ENCODE assay signal across 7 cellular contexts in genomic region chrX:56768120-56768660, GRCh38. TPM values are rescaled to one million over a fixed set of nuclear protein-coding genes. Genes with fewer than 3 reads are reported as not detected.
A peak's percentile ranks its signal among the peaks of the same experiment; 100 is the strongest.
DNase-seq lines count a peak whose midpoint lies in the region; ATAC-seq, FAIRE-seq and TF ChIP-seq lines count a peak whose summit lies in the region.
"Not testable (repeated sequence)": the region's sequence is repeated elsewhere in the genome, so short reads cannot be mapped to it uniquely, and the experiment has no call there.

No MANE protein-coding gene starts in this region.

- peak; percentile 25 for ATAC-seq in GM18861 (IDR thresholded peaks at IDR 0.05; ENCODE audit: unreplicated experiment)
- ATAC-seq in GM19395 (IDR thresholded peaks at IDR 0.05; ENCODE audit: unreplicated experiment), result peak; percentile 19
- ATAC-seq in GM21723 (IDR thresholded peaks at IDR 0.05; ENCODE audit: unreplicated experiment), result peak; percentile 29
- ATAC-seq in HG02885 (IDR thresholded peaks at IDR 0.05; ENCODE audit: poor library complexity, unreplicated experiment), result peak; percentile 28
- peak; percentile 35 for ATAC-seq in HG03354 (IDR thresholded peaks at IDR 0.05; ENCODE audit: poor library complexity, severe bottlenecking, unreplicated experiment)
- ATAC-seq in mucosa of descending colon, result peak; percentile 75

- H3K4me1 ChIP-seq in mucosa of descending colon (ENCODE audit: low read depth), result not testable (repeated sequence)

- DNase-seq in frontal cortex (ENCODE audit: low spot score in 2 of 2); mucosa of descending colon: not testable (repeated sequence)

- not testable (repeated sequence) for H3K9me3 ChIP-seq in mucosa of descending colon

- H3K36me3 ChIP-seq in mucosa of descending colon (ENCODE audit: low read depth), result not testable (repeated sequence)

- peak; percentile 79 for FAIRE-seq in frontal cortex (lab: Jason Lieb, UNC)

- H3K4me3 ChIP-seq in mucosa of descending colon, result not testable (repeated sequence)

- TF ChIP-seq CTCF in mucosa of descending colon (IDR thresholded peaks at IDR 0.05), result not testable (repeated sequence)

- intact Hi-C loops in mucosa of descending colon (cut with DNase I, micrococcal nuclease), result not testable (repeated sequence)

RNA-seq across cellular contexts. Expression of gene NBDY, which starts 39.1 kb away (rescaled TPM):
- 8.6 TPM for total RNA-seq in frontal cortex
- 10 to 100 TPM; 14.9 to 22.2 (median 20.0) TPM for total RNA-seq in mucosa of descending colon

Comparison
In these comparisons a context has a peak if more than half of its experiments do, and no peak if none do; other contexts are left out.
1. ATAC-seq: peak in every context shown above with its lines; median percentile 75 in mucosa of descending colon; 35 in HG03354; 29 in GM21723; 28 in HG02885; 25 in GM18861; 19 in GM19395.